Comparison of ENCODE assay signal across 2 cellular contexts in the genomic region with DNA sequence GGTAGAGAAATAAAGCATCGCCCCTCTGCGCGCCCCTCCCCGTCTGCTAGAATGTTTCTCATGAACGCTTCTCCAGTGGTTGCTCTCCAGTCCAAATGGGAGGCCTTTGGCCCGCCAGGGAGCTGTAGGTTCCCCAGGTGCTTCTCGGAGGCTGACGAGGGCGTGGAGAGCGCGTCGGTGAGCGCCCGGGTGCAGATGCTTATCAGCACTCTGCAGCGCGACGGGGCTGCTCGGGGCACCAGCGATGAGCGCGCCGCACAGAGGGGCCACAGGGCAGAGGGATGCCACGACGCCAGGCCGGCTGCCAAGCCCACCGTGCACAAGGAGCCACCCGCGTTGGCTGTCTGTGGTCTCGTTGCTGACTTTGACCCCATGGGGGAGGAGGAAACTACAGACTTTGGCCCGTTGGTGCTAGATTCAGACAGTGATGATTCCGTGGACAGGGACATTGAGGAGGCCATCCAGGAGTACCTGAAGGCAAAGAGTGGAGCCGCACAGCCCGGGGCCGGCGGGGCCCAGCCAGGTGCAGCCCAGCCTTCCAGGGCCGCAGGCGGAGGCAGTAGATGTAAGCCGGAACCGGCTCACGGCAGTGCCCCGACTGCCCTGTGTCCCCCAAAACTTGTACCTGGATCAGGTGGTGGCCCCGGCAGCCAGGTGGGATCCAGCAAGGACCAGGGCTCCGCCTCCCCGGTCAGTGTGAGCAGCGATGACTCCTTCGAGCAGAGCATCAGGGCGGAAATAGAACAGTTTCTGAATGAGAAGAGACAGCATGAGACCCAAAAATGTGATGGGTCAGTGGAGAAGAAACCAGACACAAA.
A peak's percentile ranks its signal among the peaks of the same experiment; 100 is the strongest.
TF ChIP-seq lines count a peak whose summit lies in the region.

No MANE protein-coding gene starts in this region.

TF ChIP-seq in HepG2, 621 proteins besides CTCF, POLR2A, EP300 and RAD21:
- TF ChIP-seq ZSCAN31 (CRISPR knock-in tag; IDR thresholded peaks at IDR 0.05; ENCODE audit: low read depth): no peak
- TF ChIP-seq AGO2 (optimal IDR thresholded peaks at IDR 0.05; ENCODE audit: low read depth, low read length): peak; percentile 53
- TF ChIP-seq RBFOX2 (IDR thresholded peaks at IDR 0.05; ENCODE audit: low read depth, low read length): 0 out of 2 replicates have a peak, but pooled peaks have one; percentile 32
TF ChIP-seq in HepG2: peak in this region for 2.

TF ChIP-seq in K562, 482 proteins besides CTCF, POLR2A, EP300 and RAD21:
- TF ChIP-seq POU5F1 (IDR thresholded peaks at IDR 0.05; ENCODE audit: borderline replicate concordance, low read depth, low read length, partially characterized antibody) (no peak), RBFOX2 (IDR thresholded peaks at IDR 0.05; ENCODE audit: low read depth, low read length) (peak; percentile 12; the same call in 1 of the 2 replicates), POLR2G (IDR thresholded peaks at IDR 0.05; ENCODE audit: low read depth, low read length) (0 out of 2 replicates have a peak, but pooled peaks have one; percentile 19)
- TF ChIP-seq, protein P1, sequence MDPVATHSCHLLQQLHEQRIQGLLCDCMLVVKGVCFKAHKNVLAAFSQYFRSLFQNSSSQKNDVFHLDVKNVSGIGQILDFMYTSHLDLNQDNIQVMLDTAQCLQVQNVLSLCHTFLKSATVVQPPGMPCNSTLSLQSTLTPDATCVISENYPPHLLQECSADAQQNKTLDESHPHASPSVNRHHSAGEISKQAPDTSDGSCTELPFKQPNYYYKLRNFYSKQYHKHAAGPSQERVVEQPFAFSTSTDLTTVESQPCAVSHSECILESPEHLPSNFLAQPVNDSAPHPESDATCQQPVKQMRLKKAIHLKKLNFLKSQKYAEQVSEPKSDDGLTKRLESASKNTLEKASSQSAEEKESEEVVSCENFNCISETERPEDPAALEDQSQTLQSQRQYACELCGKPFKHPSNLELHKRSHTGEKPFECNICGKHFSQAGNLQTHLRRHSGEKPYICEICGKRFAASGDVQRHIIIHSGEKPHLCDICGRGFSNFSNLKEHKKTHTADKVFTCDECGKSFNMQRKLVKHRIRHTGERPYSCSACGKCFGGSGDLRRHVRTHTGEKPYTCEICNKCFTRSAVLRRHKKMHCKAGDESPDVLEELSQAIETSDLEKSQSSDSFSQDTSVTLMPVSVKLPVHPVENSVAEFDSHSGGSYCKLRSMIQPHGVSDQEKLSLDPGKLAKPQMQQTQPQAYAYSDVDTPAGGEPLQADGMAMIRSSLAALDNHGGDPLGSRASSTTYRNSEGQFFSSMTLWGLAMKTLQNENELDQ (CRISPR knock-in tag; IDR thresholded peaks at IDR 0.05; ENCODE audit: borderline replicate concordance): no peak
TF ChIP-seq in K562: peak in this region for 2.
